Comparison of ENCODE assay signal across 24 cellular contexts in the genomic region with DNA sequence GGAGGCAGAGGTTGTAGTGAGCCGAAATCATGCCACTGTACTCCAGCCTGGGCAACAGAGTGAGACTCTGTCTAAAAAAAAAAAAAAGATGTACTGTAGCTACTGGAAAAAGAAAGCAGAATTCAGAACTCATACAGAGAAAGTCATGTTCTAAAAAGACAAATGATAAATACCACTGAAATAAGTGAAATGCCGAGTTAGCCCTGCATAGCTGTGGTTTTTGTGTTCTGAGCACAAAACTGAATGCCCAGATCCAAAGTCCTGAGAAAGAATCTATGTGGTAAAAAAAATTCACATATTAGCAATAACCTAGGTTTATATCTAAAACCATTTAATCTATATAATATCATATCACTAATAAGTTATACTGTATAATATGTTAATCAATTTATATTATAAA. TPM values are rescaled to one million over a fixed set of nuclear protein-coding genes. Genes with fewer than 3 reads are reported as not detected.
DNase-seq lines count a peak whose midpoint lies in the region; ATAC-seq and TF ChIP-seq lines count a peak whose summit lies in the region.
"Had no signal": no experiment of that assay in that cellular context is flagged by ENCODE, and none has a peak within 500 bp of the region (broad histone marks: within the 10 kb centered on the region; RNA-seq: fewer than 3 reads in every experiment).

No MANE protein-coding gene starts in this region.

- H3K4me3 Mint-ChIP-seq in chondrocyte (ENCODE audit: unreplicated experiment) (no peak overlapping the region), endothelial cell (ENCODE audit: unreplicated experiment) (no peak overlapping the region)
- H3K4me3 Mint-ChIP-seq in activated naive CD4-positive, alpha-beta T cell treated with anti-CD3 and anti-CD28 coated beads, Interleukin-2, amount 10 ng/mL, durations not matched to agents 7 days and 5 days: no peak overlapping the region
- H3K4me3 Mint-ChIP-seq: HFFc6, IgD-negative memory B cell had no signal

- ATAC-seq in HG02973 (IDR thresholded peaks at IDR 0.05; ENCODE audit: unreplicated experiment) (no peak), GM18870 (IDR thresholded peaks at IDR 0.05; ENCODE audit: unreplicated experiment) (no peak)
- ATAC-seq: PC-3, Right ventricle myocardium inferior had no signal

- CTCF ChIA-PET in activated naive CD4-positive, alpha-beta T cell treated with anti-CD3 and anti-CD28 coated beads, Interleukin-2, amount 10 ng/mL, durations not matched to agents 7 days and 5 days (lab: Charles Lee): no interaction called here

- H3K36me3 Mint-ChIP-seq in chondrocyte (ENCODE audit: low read depth): no peaks in the 10 kb centered on the region
- H3K36me3 Mint-ChIP-seq in activated naive CD4-positive, alpha-beta T cell treated with anti-CD3 and anti-CD28 coated beads, Interleukin-2, amount 10 ng/mL, durations not matched to agents 7 days and 5 days: no peaks in the 10 kb centered on the region
- no peaks in the 10 kb centered on the region for H3K36me3 Mint-ChIP-seq in endothelial cell (ENCODE audit: low read depth, unreplicated experiment)
- H3K36me3 Mint-ChIP-seq: IgD-negative memory B cell had no signal

- TF ChIP-seq CTCF in AG10803 (conservative IDR thresholded peaks at IDR 0.05; ENCODE audit: low read length) (no peak), chondrocyte (IDR thresholded peaks at IDR 0.05) (no peak), endothelial cell (IDR thresholded peaks at IDR 0.05; ENCODE audit: unreplicated experiment) (no peak)

- H3K9me3 Mint-ChIP-seq in chondrocyte (ENCODE audit: low read depth): peaks cover 4% of the 10 kb centered on the region
- no peaks in the 10 kb centered on the region for H3K9me3 Mint-ChIP-seq in activated naive CD4-positive, alpha-beta T cell treated with anti-CD3 and anti-CD28 coated beads, Interleukin-2, amount 10 ng/mL, durations not matched to agents 7 days and 5 days
- no peaks in the 10 kb centered on the region for H3K9me3 Mint-ChIP-seq in endothelial cell (ENCODE audit: unreplicated experiment)
- H3K9me3 Mint-ChIP-seq: HFFc6 had no signal

- H3K4me3 ChIP-seq in AG10803 (ENCODE audit: low read length): no peak overlapping the region
- H3K4me3 ChIP-seq: HAP-1, SJSA1 had no signal

- H3K27me3 Mint-ChIP-seq in chondrocyte (ENCODE audit: low read depth) (peaks cover 35% of the 10 kb centered on the region), endothelial cell (ENCODE audit: unreplicated experiment) (no peaks in the 10 kb centered on the region)
- H3K27me3 Mint-ChIP-seq in activated naive CD4-positive, alpha-beta T cell treated with anti-CD3 and anti-CD28 coated beads, Interleukin-2, amount 10 ng/mL, durations not matched to agents 7 days and 5 days: peaks cover 7% of the 10 kb centered on the region

- H3K4me1 Mint-ChIP-seq in chondrocyte (ENCODE audit: low read depth) (peaks cover 9% of the 10 kb centered on the region), endothelial cell (ENCODE audit: unreplicated experiment) (no peaks in the 10 kb centered on the region)
- H3K4me1 Mint-ChIP-seq in activated naive CD4-positive, alpha-beta T cell treated with anti-CD3 and anti-CD28 coated beads, Interleukin-2, amount 10 ng/mL, durations not matched to agents 7 days and 5 days: no peaks in the 10 kb centered on the region
- H3K4me1 Mint-ChIP-seq: IgD-negative memory B cell had no signal

- H3K27ac Mint-ChIP-seq in chondrocyte (ENCODE audit: unreplicated experiment) (peak overlapping the region; percentile 73), endothelial cell (ENCODE audit: unreplicated experiment) (no peak overlapping the region)
- no peak overlapping the region for H3K27ac Mint-ChIP-seq in activated naive CD4-positive, alpha-beta T cell treated with anti-CD3 and anti-CD28 coated beads, Interleukin-2, amount 10 ng/mL, durations not matched to agents 7 days and 5 days
- H3K27ac Mint-ChIP-seq: HFFc6, IgD-negative memory B cell had no signal

- DNase-seq in AG10803 (ENCODE audit: low read depth) (peak; percentile 66), amniotic epithelial cell (ENCODE audit: low read depth) (peak; percentile 69), chondrocyte (ENCODE audit: low spot score) (no peak), endothelial cell (ENCODE audit: low spot score) (no peak)
- DNase-seq in activated naive CD4-positive, alpha-beta T cell treated with anti-CD3 and anti-CD28 coated beads, Interleukin-2, amount 10 ng/mL, durations not matched to agents 7 days and 5 days: no peak
- DNase-seq: Calu3; DMS79 treated with DMSO at 0.1 percent for 48 hours; GOT3; HFFc6; NCI-H1048; NCI-H1417; NCI-H1694; NCI-H2029 treated with DMSO at 0.1 percent for 48 hours; NCI-H446 treated with DMSO at 0.1 percent for 48 hours; NCI-H526; NCI-H82; NK-92 treated with Interleukin-12 subunit alpha and Interleukin-12 subunit beta, amount 100 ng/mL, for 24 hours; PC-3 had no signal

RNA-seq across cellular contexts. Expression of gene HECW1, which starts 29.4 kb away (rescaled TPM):
- total RNA-seq in chondrocyte (0.65 to 1.9 TPM (median 1.5 TPM) in 3 replicates), endothelial cell (ENCODE audit: unreplicated experiment) (0.15 TPM)
- total RNA-seq: Right ventricle myocardium inferior had no signal

Comparison
In these comparisons a context has a peak if more than half of its experiments do, and no peak if none do; other contexts are left out.
1. DNase-seq: peak in AG10803 (single experiment) and amniotic epithelial cell (single experiment); none in chondrocyte (single experiment), activated naive CD4-positive, alpha-beta T cell treated with anti-CD3 and anti-CD28 coated beads, Interleukin-2, amount 10 ng/mL, durations not matched to agents 7 days and 5 days (single experiment) and endothelial cell (single experiment).